In the genomic region with DNA sequence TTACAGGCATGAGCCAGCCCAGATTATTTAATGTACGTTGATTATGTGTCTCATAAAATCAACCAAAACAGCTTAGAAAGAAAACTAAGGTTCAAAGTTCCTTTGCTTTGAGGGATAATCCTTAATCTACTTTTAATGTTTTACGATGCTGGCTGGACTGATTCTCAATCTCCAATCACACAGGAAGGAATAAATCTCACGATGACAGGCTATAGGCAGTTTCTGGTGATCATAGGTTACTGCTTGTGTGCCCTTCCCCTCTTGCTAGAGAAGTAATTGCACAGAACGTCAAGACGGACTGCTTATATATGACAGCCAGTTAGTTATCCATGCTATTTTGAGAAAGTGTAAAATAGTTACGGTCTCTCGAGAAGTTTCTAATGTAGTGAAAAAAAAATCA, we compare ENCODE assay signal across 24 cellular contexts.
"Had no signal": no experiment of that assay in that cellular context is flagged by ENCODE, and none has a peak within 500 bp of the region (broad histone marks: within the 10 kb centered on the region; RNA-seq: fewer than 3 reads in every experiment).

No MANE protein-coding gene starts in this region.

- H3K4me1 Mint-ChIP-seq: endodermal cell; immature natural killer cell; memory B cell; naive thymus-derived CD4-positive, alpha-beta T cell; stimulated activated naive CD8-positive, alpha-beta T cell treated with anti-CD3 and anti-CD28 coated beads, Interleukin-15, amount 100 ng/mL, for 72 hours had no signal

- H3K4me3 Mint-ChIP-seq: endodermal cell; immature natural killer cell; memory B cell; naive thymus-derived CD4-positive, alpha-beta T cell; stimulated activated naive CD8-positive, alpha-beta T cell treated with anti-CD3 and anti-CD28 coated beads, Interleukin-15, amount 100 ng/mL, for 72 hours had no signal

- H3K27ac Mint-ChIP-seq: endodermal cell, memory B cell had no signal

- H3K9me3 Mint-ChIP-seq: endodermal cell; immature natural killer cell; memory B cell; naive thymus-derived CD4-positive, alpha-beta T cell; stimulated activated naive CD8-positive, alpha-beta T cell treated with anti-CD3 and anti-CD28 coated beads, Interleukin-15, amount 100 ng/mL, for 72 hours had no signal

- H3K27me3 Mint-ChIP-seq: memory B cell; naive thymus-derived CD4-positive, alpha-beta T cell; stimulated activated naive CD8-positive, alpha-beta T cell treated with anti-CD3 and anti-CD28 coated beads, Interleukin-15, amount 100 ng/mL, for 72 hours had no signal

- DNase-seq: cerebellar nuclear complex; dorsolateral prefrontal cortex; effector CD8-positive, alpha-beta T cell; endodermal cell; foreskin melanocyte; hypothalamus; immature natural killer cell; islet precursor cell; kidney glomerular epithelial cell; naive thymus-derived CD4-positive, alpha-beta T cell; occipital lobe; ovary; posterior cingulate gyrus; psoas muscle; right cardiac atrium; stimulated activated CD4-positive, alpha-beta T cell treated with anti-CD3 and anti-CD28 coated beads, Interleukin-12 subunit alpha, Interleukin-12 subunit beta, amount 100 ng/mL, for 4 hours; stimulated activated CD4-positive, alpha-beta T cell treated with anti-CD3 and anti-CD28 coated beads, Interleukin-1b, Interleukin-23, amount 100 ng/mL, for 48 hours; stimulated activated CD4-positive, alpha-beta T cell treated with anti-CD3 and anti-CD28 coated beads, Interleukin-4, amount 100 ng/mL, for 1 hour; stimulated activated CD8-positive, alpha-beta memory T cell treated with anti-CD3 and anti-CD28 coated beads, Interleukin-4, amount 100 ng/mL, for 48 hours; stimulated activated naive CD4-positive, alpha-beta T cell; stimulated activated naive CD8-positive, alpha-beta T cell treated with anti-CD3 and anti-CD28 coated beads, Interleukin-15, amount 100 ng/mL, for 72 hours had no signal

- ATAC-seq: esophagus mucosa; left lobe of liver; naive thymus-derived CD4-positive, alpha-beta T cell; psoas muscle; right cardiac atrium; stimulated activated naive CD8-positive, alpha-beta T cell treated with anti-CD3 and anti-CD28 coated beads, Interleukin-15, amount 100 ng/mL, for 72 hours had no signal
